ENCODE assay signal across 1 cellular context in the genomic region with DNA sequence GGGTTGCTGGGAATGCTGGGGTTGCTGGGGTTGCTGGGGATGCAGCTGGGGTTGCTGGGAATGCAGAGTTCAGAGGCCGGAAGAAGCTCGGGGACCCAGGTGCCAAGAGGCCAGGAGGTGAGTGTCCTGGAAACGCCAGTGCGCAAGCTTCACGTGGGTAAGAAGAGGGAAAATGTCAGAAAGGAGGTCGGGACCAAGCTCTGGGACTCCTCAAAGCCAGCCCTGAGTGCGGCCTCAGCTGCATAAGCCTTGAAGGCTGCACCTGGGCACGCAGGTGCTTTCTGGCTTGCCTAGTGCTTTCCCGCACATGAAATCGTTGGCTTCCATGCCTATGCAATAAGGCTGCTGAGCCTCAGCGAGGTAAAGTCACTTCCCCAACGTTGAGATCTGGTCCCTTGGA.
TF ChIP-seq lines count a peak whose summit lies in the region.

No MANE protein-coding gene starts in this region.

TF ChIP-seq in IMR-90, 13 proteins besides CTCF, POLR2A, EP300 and RAD21:
- TF ChIP-seq MXI1 (IDR thresholded peaks at IDR 0.05; ENCODE audit: borderline replicate concordance, low read depth, low read length) (no peak), NFE2L2 (IDR thresholded peaks at IDR 0.05; ENCODE audit: low read depth, low read length) (no peak), MAZ (IDR thresholded peaks at IDR 0.05; ENCODE audit: borderline replicate concordance, low read depth, low read length) (no peak), ELK1 (IDR thresholded peaks at IDR 0.05; ENCODE audit: borderline replicate concordance, low read depth, low read length) (no peak), RFX5 (IDR thresholded peaks at IDR 0.05; ENCODE audit: low read depth, low read length) (no peak)
